15 cellular contexts compared by ENCODE assay signal in genomic region chr11:72768581-72768980, GRCh38.
"Had no signal": no experiment of that assay in that cellular context is flagged by ENCODE, and none has a peak within 500 bp of the region (broad histone marks: within the 10 kb centered on the region; RNA-seq: fewer than 3 reads in every experiment).

No MANE protein-coding gene starts in this region.

- H3K9me3 ChIP-seq: mucosa of descending colon, ovary, stomach had no signal

- H3K4me2 ChIP-seq: hepatocyte had no signal

- H3K36me3 Mint-ChIP-seq: naive thymus-derived CD8-positive, alpha-beta T cell had no signal

- H3K4me3 ChIP-seq: coronary artery, hepatocyte, mucosa of descending colon, ovary, stomach had no signal

- H3K27me3 Mint-ChIP-seq: naive thymus-derived CD8-positive, alpha-beta T cell had no signal

- DNase-seq: effector CD8-positive, alpha-beta T cell; foreskin melanocyte; head of caudate nucleus; mucosa of descending colon; naive thymus-derived CD8-positive, alpha-beta T cell; nucleus accumbens; ovary; right cardiac atrium; stimulated activated CD4-positive, alpha-beta T cell treated with anti-CD3 and anti-CD28 coated beads, Interleukin-4, amount 100 ng/mL, for 1 hour; stimulated activated CD8-positive, alpha-beta memory T cell treated with anti-CD3 and anti-CD28 coated beads, Interleukin-4, amount 100 ng/mL, for 48 hours; stimulated activated naive CD4-positive, alpha-beta T cell; stomach; trophoblast cell had no signal

- H3K27me3 ChIP-seq: hepatocyte, ovary, stomach had no signal

- H3K36me3 ChIP-seq: ovary had no signal

- H2AFZ ChIP-seq: hepatocyte had no signal

- H3K4me3 Mint-ChIP-seq: naive thymus-derived CD8-positive, alpha-beta T cell had no signal

- ATAC-seq: mucosa of descending colon; naive thymus-derived CD8-positive, alpha-beta T cell; right cardiac atrium had no signal

- H3K27ac ChIP-seq: coronary artery, hepatocyte, ovary had no signal
